14 cellular contexts compared by ENCODE assay signal in the genomic region with DNA sequence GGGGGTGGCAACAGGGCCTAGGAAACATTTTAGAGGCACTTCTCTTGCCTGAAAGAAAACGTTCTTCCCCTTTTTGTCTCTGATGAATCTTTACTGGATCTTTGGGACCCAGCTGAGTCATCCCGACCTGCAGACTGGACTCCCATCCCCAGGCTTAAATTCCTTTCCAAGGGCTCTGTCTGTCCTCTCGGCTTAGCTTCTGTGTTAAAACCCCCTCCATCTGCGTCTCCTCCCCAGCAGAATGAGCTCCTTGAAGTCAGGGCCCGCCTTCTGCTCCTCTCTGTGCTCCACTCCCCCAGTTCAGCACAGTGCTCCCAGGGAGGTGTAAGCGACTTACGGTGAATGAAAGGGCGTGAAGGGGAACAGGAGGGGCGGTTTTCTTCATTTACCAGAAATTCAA. TPM values are rescaled to one million over a fixed set of nuclear protein-coding genes. Genes with fewer than 3 reads are reported as not detected.
DNase-seq lines count a peak whose midpoint lies in the region; ATAC-seq, FAIRE-seq and TF ChIP-seq lines count a peak whose summit lies in the region.
"Had no signal": no experiment of that assay in that cellular context is flagged by ENCODE, and none has a peak within 500 bp of the region (broad histone marks: within the 10 kb centered on the region; RNA-seq: fewer than 3 reads in every experiment).

No MANE protein-coding gene starts in this region.

- no peak for TF ChIP-seq EP300 in K562 (IDR thresholded peaks at IDR 0.05; ENCODE audit: low read length)

- H3K4me3 Mint-ChIP-seq in CD4-positive, alpha-beta T cell: peak overlapping the region; percentile 30
- H3K4me3 Mint-ChIP-seq in nephron progenitor cell: peak overlapping the region; percentile 68
- H3K4me3 Mint-ChIP-seq: activated CD8-positive, alpha-beta T cell treated with anti-CD3 and anti-CD28 coated beads for 36 hours had no signal

- H3K9me3 Mint-ChIP-seq in CD4-positive, alpha-beta T cell: no peaks in the 10 kb centered on the region
- no peaks in the 10 kb centered on the region for H3K9me3 Mint-ChIP-seq in nephron progenitor cell
- H3K9me3 Mint-ChIP-seq: activated CD8-positive, alpha-beta T cell treated with anti-CD3 and anti-CD28 coated beads for 36 hours; effector memory CD8-positive, alpha-beta T cell had no signal

- POLR2A ChIA-PET in CD4-positive, alpha-beta T cell (lab: Charles Lee): interaction anchor here (1.0 kb wide), 1 partner anchor 54 kb away, joined by 4 read pairs; no protein-coding TSS in a partner anchor
- POLR2A ChIA-PET in K562 (lab: Yijun Ruan, JAX): no interaction called here

- H3K36me3 Mint-ChIP-seq in CD4-positive, alpha-beta T cell (ENCODE audit: low read depth): no peaks in the 10 kb centered on the region
- no peaks in the 10 kb centered on the region for H3K36me3 Mint-ChIP-seq in nephron progenitor cell (ENCODE audit: low read depth)

- H3K27ac Mint-ChIP-seq in CD4-positive, alpha-beta T cell: no peak overlapping the region
- no peak overlapping the region for H3K27ac Mint-ChIP-seq in nephron progenitor cell
- H3K27ac Mint-ChIP-seq: activated CD8-positive, alpha-beta T cell treated with anti-CD3 and anti-CD28 coated beads for 36 hours had no signal

- in situ Hi-C loops in K562 (cut with MboI): no loop called here

- TF ChIP-seq CTCF in CD4-positive, alpha-beta T cell (IDR thresholded peaks at IDR 0.05): no peak
- no peak for TF ChIP-seq CTCF in K562 (IDR thresholded peaks at IDR 0.05 in 2 of 3, conservative IDR thresholded peaks at IDR 0.05 in 1 of 3; ENCODE audit: insufficient read depth in 2 of 3, low read depth in 1 of 3, low read length in 3 of 3)
- TF ChIP-seq CTCF in nephron progenitor cell (IDR thresholded peaks at IDR 0.05): no peak
- TF ChIP-seq CTCF in foreskin keratinocyte (conservative IDR thresholded peaks at IDR 0.05): no peak

- H3K4me3 ChIP-seq in HUES64 (ENCODE audit: low read length) (no peak overlapping the region), K562 (no peak overlapping the region)

- TF ChIP-seq POLR2A in K562 (conservative IDR thresholded peaks at IDR 0.05) (no peak), GM12892 (IDR thresholded peaks at IDR 0.05; ENCODE audit: low read depth, low read length) (no peak)

- ATAC-seq in CD4-positive, alpha-beta T cell (ENCODE audit: poor library complexity): no peak
- ATAC-seq in K562: peak; percentile 44; the same call in 2 of the 3 replicates
- no peak for ATAC-seq in foreskin keratinocyte

- FAIRE-seq in K562 (lab: Jason Lieb, UNC) (no peak), GM12892 (lab: Jason Lieb, UNC) (no peak)

- H3K9ac ChIP-seq in HUES64 (ENCODE audit: low read depth, low read length) (peak overlapping the region; percentile 1; the same call in 1 of the 2 replicates), K562 (ENCODE audit: insufficient read depth in 1 of 2, low read depth in 2 of 2, low read length in 2 of 2) (no peak overlapping the region)

- H3K27me3 Mint-ChIP-seq in CD4-positive, alpha-beta T cell: peaks cover 31% of the 10 kb centered on the region
- H3K27me3 Mint-ChIP-seq in nephron progenitor cell (ENCODE audit: low read depth, poor library complexity): peaks cover 41% of the 10 kb centered on the region

- no peaks in the 10 kb centered on the region for H3K9me1 ChIP-seq in K562 (ENCODE audit: control insufficient read depth, insufficient read depth, low read length)

- peaks cover 10% of the 10 kb centered on the region; the same call in 1 of the 2 replicates for H4K20me1 ChIP-seq in K562 (replicated peaks; ENCODE audit: control insufficient read depth, insufficient read depth, low read length)

- no peak for TF ChIP-seq RAD21 in K562 (CRISPR knock-in tag; conservative IDR thresholded peaks at IDR 0.05 in 1 of 2, IDR thresholded peaks at IDR 0.05 in 1 of 2)

- no peaks in the 10 kb centered on the region for H3K79me2 ChIP-seq in K562 (ENCODE audit: control insufficient read depth, insufficient read depth, low read length)

- no peaks in the 10 kb centered on the region for H3K4me1 Mint-ChIP-seq in CD4-positive, alpha-beta T cell (ENCODE audit: low read depth)
- H3K4me1 Mint-ChIP-seq in nephron progenitor cell: peaks cover 20% of the 10 kb centered on the region

- CTCF ChIA-PET in CD4-positive, alpha-beta T cell (lab: Charles Lee): interaction anchor here (1.1 kb wide), 1 partner anchor 54 kb away, joined by 8 read pairs; no protein-coding TSS in a partner anchor
- CTCF ChIA-PET in K562 (lab: Yijun Ruan, JAX; ENCODE audit: low intra/inter-chr PET ratio): interaction anchor here (2.3 kb wide), 1 partner anchor 54 kb away, joined by 17 read pairs; no protein-coding TSS in a partner anchor

- no peak overlapping the region for H3K4me2 ChIP-seq in K562 (ENCODE audit: insufficient read depth, low read length)

- H3K9me3 ChIP-seq in CD4-positive, alpha-beta T cell (ENCODE audit: control insufficient read depth, low read length): no peaks in the 10 kb centered on the region
- H3K9me3 ChIP-seq in HUES64 (ENCODE audit: insufficient read depth, low read depth, low read length) (no peaks in the 10 kb centered on the region), K562 (replicated peaks; ENCODE audit: control insufficient read depth, insufficient read depth, low read depth, low read length) (no peaks in the 10 kb centered on the region)
- H3K9me3 ChIP-seq: BE2C had no signal

- peaks cover 3% of the 10 kb centered on the region for H3K27me3 ChIP-seq in CD4-positive, alpha-beta T cell (ENCODE audit: control insufficient read depth, insufficient read depth, low read length)
- H3K27me3 ChIP-seq in HUES64 (ENCODE audit: insufficient read depth, low read length) (peaks cover 12% of the 10 kb centered on the region), K562 (ENCODE audit: control insufficient read depth in 2 of 2, insufficient read depth in 2 of 2, low read length in 2 of 2) (peaks cover 42 to 81% of the 10 kb centered on the region in 2 experiments), foreskin keratinocyte (peaks cover 91% of the 10 kb centered on the region)

- no peak overlapping the region for H2AFZ ChIP-seq in K562 (ENCODE audit: low read depth, low read length)

- H3K36me3 ChIP-seq in HUES64 (ENCODE audit: insufficient read depth, low read length): no peaks in the 10 kb centered on the region
- H3K36me3 ChIP-seq in K562 (ENCODE audit: control insufficient read depth, insufficient read depth, low read length): no peaks in the 10 kb centered on the region
- H3K36me3 ChIP-seq: BE2C had no signal

- H3K27ac ChIP-seq in CD4-positive, alpha-beta T cell (ENCODE audit: low read depth, low read length): no peak overlapping the region
- H3K27ac ChIP-seq in HUES64 (ENCODE audit: low read depth, low read length) (no peak overlapping the region), K562 (ENCODE audit: extremely low read depth, low read depth, low read length) (no peak overlapping the region), foreskin keratinocyte (no peak overlapping the region)
- H3K27ac ChIP-seq: RWPE1 had no signal

- WGBS in HUES64: 26% methylated on average over 5 of the region's 9 CpGs
- WGBS in K562 (ENCODE audit: insufficient coverage, low coverage, missing lambda C conversion rate): 7% methylated on average over 9 of the region's 9 CpGs

- BruUV-seq in K562 (replicated peaks; lab: Mats Ljungman, UMichigan): no TSS peak

- H3K4me1 ChIP-seq in HUES64 (ENCODE audit: insufficient read depth, low read length) (peaks cover 17% of the 10 kb centered on the region), K562 (replicated peaks in 1 of 2; ENCODE audit: control insufficient read depth in 2 of 2, insufficient read depth in 2 of 2, low read length in 2 of 2) (peaks cover 0 to 13% of the 10 kb centered on the region in 2 experiments; a peak in 3 of 5 replicates), foreskin keratinocyte (no peaks in the 10 kb centered on the region)

- intact Hi-C loops in CD4-positive, alpha-beta T cell (cut with DNase I, micrococcal nuclease): loop anchor here in 1 of 2 experiments (5.0 kb wide), 1 partner anchor 97 kb away; the partner anchor contains the start of gene SYT7
- intact Hi-C loops in K562 (cut with micrococcal nuclease): no loop called here

- DNase-seq in CD4-positive, alpha-beta T cell: no peak
- DNase-seq in K562 (ENCODE audit: extremely low read depth in 1 of 4, low spot score in 3 of 4) (peak in 1 of 4 experiments; percentile 26), nephron progenitor cell (no peak), foreskin keratinocyte (no peak), GM12892 (ENCODE audit: insufficient read length) (no peak), AML-193 (lab: John Stamatoyannopoulos, UW) (no peak), NCI-H187 treated with DMSO at 0.1 percent for 48 hours (lab: John Stamatoyannopoulos, UW) (no peak)
- DNase-seq: activated CD8-positive, alpha-beta T cell treated with anti-CD3 and anti-CD28 coated beads for 36 hours; activated effector memory CD4-positive, alpha-beta T cell treated with anti-CD3 and anti-CD28 coated beads, Interleukin-2, amount 50 U/mL, for 16 hours; BE2C; effector memory CD8-positive, alpha-beta T cell; NCI-H1436 had no signal

RNA-seq across cellular contexts. Expression of gene DAGLA, which starts 0.9 kb away (rescaled TPM):
- total RNA-seq in CD4-positive, alpha-beta T cell: under 1 TPM; 0.52 to 0.73 TPM
- polyA plus RNA-seq in HUES64 (2013, experiment 1 of 2): 4.6 TPM
- 5.0 TPM for polyA plus RNA-seq in HUES64 (2013, experiment 2 of 2)
- 0.16 and 1.5 TPM in 2 replicates for total RNA-seq in K562 (2011; cell fraction: chromatin; rRNA removed; ENCODE audit: low replicate concordance)
- 0.66 and 0.67 TPM in 2 replicates for total RNA-seq in K562 (2011; cell fraction: nucleolus; rRNA removed)
- 0.22 and 0.84 TPM in 2 replicates for total RNA-seq in K562 (2011; cell fraction: nucleoplasm; rRNA removed)
- total RNA-seq in K562 (2014; rRNA removed) (0.08 TPM in 1 of 2 replicates, not detected in the other), K562 (2014; rRNA removed; fragmentation: Illumina TruSeq; extraction: Trizol) (not detected in 2 replicates), K562 (2015; rRNA removed; fragmentation: Illumina TruSeq; extraction: Trizol) (0.04 TPM in 2 replicates), K562 (2021) (0.13 and 0.16 TPM in 2 replicates), foreskin keratinocyte (0.18 and 0.24 TPM in 2 replicates)
- polyA plus RNA-seq in K562 (2011; rRNA removed) (0.07 TPM in 2 replicates), K562 (2014; fragmentation: Illumina TruSeq; extraction: Trizol) (0.04 and 0.11 TPM in 2 replicates), K562 (2014; fragmentation: Nextera tagmentation; extraction: Ambion mirVana) (not detected), K562 (2014; rRNA removed) (0.03 and 0.07 TPM in 2 replicates), foreskin keratinocyte (0.10 and 0.11 TPM in 2 replicates)
- 0.09 and 0.22 TPM in 2 replicates for polyA plus RNA-seq in K562 (2011; cell fraction: cytosol; rRNA removed)
- 0.18 and 0.51 TPM in 2 replicates for polyA plus RNA-seq in K562 (2011; cell fraction: nucleus; rRNA removed)
- polyA plus RNA-seq in K562 (2012): 0.09 and 0.14 TPM in 2 replicates
- 0.06 and 0.21 TPM in 2 replicates for polyA minus RNA-seq in K562 (2011; rRNA and poly(A)+ RNA removed)
- polyA minus RNA-seq in K562 (2011; cell fraction: cytosol; rRNA and poly(A)+ RNA removed): 0.18 and 0.29 TPM in 2 replicates
- 0.22 and 0.67 TPM in 2 replicates for polyA minus RNA-seq in K562 (2011; cell fraction: nucleus; rRNA and poly(A)+ RNA removed)
- polyA plus RNA-seq in GM12892 (2012; ENCODE audit: missing spikeins): not detected
